In genomic region chr21:37093977-37094376, GRCh38 we compare ENCODE assay signal across 7 cellular contexts.
"Had no signal": no experiment of that assay in that cellular context is flagged by ENCODE, and none has a peak within 500 bp of the region (broad histone marks: within the 10 kb centered on the region; RNA-seq: fewer than 3 reads in every experiment).

No MANE protein-coding gene starts in this region.

- H3K4me2 ChIP-seq: GM23338 had no signal

- DNase-seq: H9, HCEC 1CT, KG1 had no signal

- FAIRE-seq: H1, H54 had no signal

- H2AFZ ChIP-seq: GM23338 had no signal

- H3K4me3 ChIP-seq: GM23338 had no signal

- ATAC-seq: GM23338 had no signal

- H3K27ac ChIP-seq: HL-60 had no signal
